ENCODE assay signal across 9 cellular contexts in genomic region chr11:65448418-65449196, GRCh38. TPM values are rescaled to one million over a fixed set of nuclear protein-coding genes. Genes with fewer than 3 reads are reported as not detected.
DNase-seq lines count a peak whose midpoint lies in the region; ATAC-seq and TF ChIP-seq lines count a peak whose summit lies in the region.
"Had no signal": no experiment of that assay in that cellular context is flagged by ENCODE, and none has a peak within 500 bp of the region (broad histone marks: within the 10 kb centered on the region; RNA-seq: fewer than 3 reads in every experiment).

No MANE protein-coding gene starts in this region.

- H3K27me3 ChIP-seq in thoracic aorta (replicated peaks; ENCODE audit: insufficient read depth) = no peaks in the 10 kb centered on the region
- H3K27me3 ChIP-seq: dorsolateral prefrontal cortex had no signal

- ATAC-seq in thoracic aorta (ENCODE audit: insufficient number of reproducible peaks, low FRiP score, low read depth) (no peak), GM18868 (IDR thresholded peaks at IDR 0.05; ENCODE audit: unreplicated experiment) (no peak), GM21390 (IDR thresholded peaks at IDR 0.05; ENCODE audit: unreplicated experiment) (no peak)

- H3K4me3 ChIP-seq in astrocyte of the spinal cord (ENCODE audit: low read depth, low read length) (no peak overlapping the region), thoracic aorta (no peak overlapping the region)
- H3K4me3 ChIP-seq: dorsolateral prefrontal cortex had no signal

- peak; percentile 33 for DNase-seq in NCI-H82 (lab: John Stamatoyannopoulos, UW)
- no peak for DNase-seq in NCI-H82 treated with DMSO at 0.1 percent for 48 hours (lab: John Stamatoyannopoulos, UW; ENCODE audit: unreplicated experiment)
- DNase-seq in astrocyte of the spinal cord (ENCODE audit: low read depth, low spot score) = peak; percentile 68
- peak; percentile 86 for DNase-seq in islet precursor cell
- no peak for DNase-seq in thoracic aorta (ENCODE audit: low spot score)
- no peak for DNase-seq in stimulated activated CD4-positive, alpha-beta T cell treated with anti-CD3 and anti-CD28 coated beads, Interleukin-2, amount 100 ng/mL, for 24 hours

- H3K27ac ChIP-seq in thoracic aorta = peak overlapping the region; percentile 38 to 57

- in situ Hi-C loops in astrocyte of the spinal cord (cut with HindIII; ENCODE audit: low sequenced_read_pairs) = no loop called here

- peaks cover 13% of the 10 kb centered on the region for H3K36me3 ChIP-seq in thoracic aorta

- no peak for TF ChIP-seq CTCF in astrocyte of the spinal cord (IDR thresholded peaks at IDR 0.05; ENCODE audit: low read depth, low read length)
- no peak for TF ChIP-seq CTCF in thoracic aorta (IDR thresholded peaks at IDR 0.05)

- no peaks in the 10 kb centered on the region for H3K9me3 ChIP-seq in thoracic aorta

- H3K4me1 ChIP-seq in thoracic aorta (ENCODE audit: control insufficient read depth in 1 of 2, low read depth in 2 of 2) = peaks cover 9 to 30% of the 10 kb centered on the region in 2 donors

RNA-seq across cellular contexts. Expression of gene NEAT1, which starts 26.0 kb away (rescaled TPM):
- total RNA-seq in thoracic aorta = 1,000 to 10,000 TPM in 1 of 2 donors, 100 to 1,000 TPM in 1; 848 to 1,659 TPM

RNA-seq across cellular contexts. Expression of gene MALAT1, which starts 50.2 kb away (rescaled TPM):
- over 10,000 TPM; 20,776 to 38,952 TPM for total RNA-seq in thoracic aorta

Comparison
In these comparisons a context has a peak if more than half of its experiments do, and no peak if none do; other contexts are left out.
1. DNase-seq: peak in NCI-H82 (single experiment), astrocyte of the spinal cord (single experiment) and islet precursor cell (single experiment); none in NCI-H82 treated with DMSO at 0.1 percent for 48 hours (single experiment), thoracic aorta (single experiment) and stimulated activated CD4-positive, alpha-beta T cell treated with anti-CD3 and anti-CD28 coated beads, Interleukin-2, amount 100 ng/mL, for 24 hours (0 of 2).